In genomic region chr11:65744699-65745042, GRCh38 we compare ENCODE assay signal across 19 cellular contexts. TPM values are rescaled to one million over a fixed set of nuclear protein-coding genes. Genes with fewer than 3 reads are reported as not detected.
"Had no signal": no experiment of that assay in that cellular context is flagged by ENCODE, and none has a peak within 500 bp of the region (broad histone marks: within the 10 kb centered on the region; RNA-seq: fewer than 3 reads in every experiment).

No MANE protein-coding gene starts in this region.

- H3K4me1 ChIP-seq: adrenal gland, gastrocnemius medialis, left ventricle myocardium inferior, uterus had no signal

- H3K4me3 ChIP-seq: adrenal gland, body of pancreas, coronary artery, dorsolateral prefrontal cortex, gastrocnemius medialis, hepatocyte, left ventricle myocardium inferior, lung, uterus had no signal

- DNase-seq: activated CD8-positive, alpha-beta memory T cell treated with anti-CD3 and anti-CD28 coated beads for 24 hours; activated effector memory CD4-positive, alpha-beta T cell treated with Interleukin-2 at 50 U/mL for 16 hours; activated naive CD4-positive, alpha-beta T cell treated with Interleukin-2 at 50 U/mL for 16 hours; aorta; cerebellar nuclear complex; dorsolateral prefrontal cortex; effector memory CD4-positive, alpha-beta T cell; left ventricle myocardium inferior; stimulated activated naive CD4-positive, alpha-beta T cell treated with Interleukin-2 at 50 U/mL for 16 hours; uterus had no signal

- H3K36me3 ChIP-seq: adrenal gland, gastrocnemius medialis, left ventricle myocardium inferior, uterus had no signal

- H3K27ac ChIP-seq: adrenal gland, body of pancreas, coronary artery, dorsolateral prefrontal cortex, gastrocnemius medialis, hepatocyte, left ventricle myocardium inferior, uterus had no signal

- H3K9me3 ChIP-seq: adrenal gland, body of pancreas, gastrocnemius medialis, left ventricle myocardium inferior, uterus had no signal

- H3K4me2 ChIP-seq: hepatocyte had no signal

RNA-seq across cellular contexts. Expression of gene OVOL1, which starts 42.2 kb away (rescaled TPM):
- total RNA-seq: adrenal gland, aorta, left ventricle myocardium inferior, osteoblast, right cardiac atrium, skeletal muscle tissue had no signal
- polyA plus RNA-seq: right cardiac atrium had no signal
